19 cellular contexts compared by ENCODE assay signal in genomic region chr2:54962935-54963334, GRCh38.
DNase-seq lines count a peak whose midpoint lies in the region; ATAC-seq and TF ChIP-seq lines count a peak whose summit lies in the region.
"Had no signal": no experiment of that assay in that cellular context is flagged by ENCODE, and none has a peak within 500 bp of the region (broad histone marks: within the 10 kb centered on the region; RNA-seq: fewer than 3 reads in every experiment).

No MANE protein-coding gene starts in this region.

- no peak for TF ChIP-seq POLR2A in upper lobe of left lung (IDR thresholded peaks at IDR 0.05)

- H3K27me3 Mint-ChIP-seq in activated T-helper 1 cell treated with anti-CD3 and anti-CD28 coated beads, Interleukin-12 subunit alpha, Interleukin-12 subunit beta, Interleukin-2, Interleukin-4 antibody, amounts not matched to agents 30 ng/mL and 10 ng/mL and 1 ng/mL, durations not matched to agents 14 hours and 24 hours and 36 hours (ENCODE audit: insufficient read depth): no peaks in the 10 kb centered on the region

- peaks cover 27% of the 10 kb centered on the region for H3K4me1 Mint-ChIP-seq in activated T-helper 1 cell treated with anti-CD3 and anti-CD28 coated beads, Interleukin-12 subunit alpha, Interleukin-12 subunit beta, Interleukin-2, Interleukin-4 antibody, amounts not matched to agents 30 ng/mL and 10 ng/mL and 1 ng/mL, durations not matched to agents 14 hours and 24 hours and 36 hours (ENCODE audit: low read depth)

- H3K27ac ChIP-seq in RWPE2 (ENCODE audit: poor library complexity, severe bottlenecking) (peak overlapping the region; percentile 11), upper lobe of left lung (peak overlapping the region in 3 of 4 donors; percentile 25 to 67 (median 64))
- H3K27ac ChIP-seq: GM23248, SJCRH30 had no signal

- intact Hi-C loops in mucosa of descending colon (cut with DNase I, micrococcal nuclease): no loop called here
- intact Hi-C loops in activated T-helper 1 cell treated with anti-CD3 and anti-CD28 coated beads, Interleukin-12 subunit alpha, Interleukin-12 subunit beta, Interleukin-2, Interleukin-4 antibody, amounts not matched to agents 30 ng/mL and 10 ng/mL and 1 ng/mL, durations not matched to agents 14 hours and 24 hours and 36 hours (cut with micrococcal nuclease): no loop called here

- H3K9me3 ChIP-seq in RWPE2 (ENCODE audit: severe bottlenecking) (no peaks in the 10 kb centered on the region), mucosa of descending colon (no peaks in the 10 kb centered on the region), upper lobe of left lung (no peaks in the 10 kb centered on the region)
- H3K9me3 ChIP-seq: HAP-1, MG63, SJCRH30 had no signal

- ATAC-seq in RWPE2 (ENCODE audit: low read depth) (no peak), mucosa of descending colon (peak; percentile 72), upper lobe of left lung (ENCODE audit: low FRiP score in 2 of 2) (no peak), GM21367 (IDR thresholded peaks at IDR 0.05; ENCODE audit: unreplicated experiment) (no peak)

- H3K36me3 Mint-ChIP-seq in activated T-helper 1 cell treated with anti-CD3 and anti-CD28 coated beads, Interleukin-12 subunit alpha, Interleukin-12 subunit beta, Interleukin-2, Interleukin-4 antibody, amounts not matched to agents 30 ng/mL and 10 ng/mL and 1 ng/mL, durations not matched to agents 14 hours and 24 hours and 36 hours (ENCODE audit: low read depth): peaks cover 5% of the 10 kb centered on the region

- TF ChIP-seq EP300 in upper lobe of left lung (IDR thresholded peaks at IDR 0.05): no peak

- H3K27me3 ChIP-seq in RWPE2 (ENCODE audit: insufficient read depth, poor library complexity, severe bottlenecking): no peaks in the 10 kb centered on the region
- H3K27me3 ChIP-seq in upper lobe of left lung: no peaks in the 10 kb centered on the region
- H3K27me3 ChIP-seq: MG63, SJCRH30 had no signal

- no peaks in the 10 kb centered on the region for H3K36me3 ChIP-seq in RWPE2 (ENCODE audit: low read depth)
- H3K36me3 ChIP-seq in mucosa of descending colon (ENCODE audit: low read depth): no peaks in the 10 kb centered on the region
- H3K36me3 ChIP-seq in upper lobe of left lung: peaks cover 0 to 4% (median 1%) of the 10 kb centered on the region in 4 donors
- H3K36me3 ChIP-seq: HAP-1 had no signal

- no peaks in the 10 kb centered on the region for H3K9me3 Mint-ChIP-seq in activated T-helper 1 cell treated with anti-CD3 and anti-CD28 coated beads, Interleukin-12 subunit alpha, Interleukin-12 subunit beta, Interleukin-2, Interleukin-4 antibody, amounts not matched to agents 30 ng/mL and 10 ng/mL and 1 ng/mL, durations not matched to agents 14 hours and 24 hours and 36 hours

- peak; percentile 81 for DNase-seq in DMS 273 treated with DMSO at 0.1 percent for 48 hours (lab: John Stamatoyannopoulos, UW)
- no peak for DNase-seq in RWPE2 (ENCODE audit: low spot score)
- DNase-seq in mucosa of descending colon: no peak
- no peak for DNase-seq in upper lobe of left lung
- DNase-seq in foreskin fibroblast: no peak
- no peak for DNase-seq in activated T-helper 1 cell treated with anti-CD3 and anti-CD28 coated beads, Interleukin-12 subunit alpha, Interleukin-12 subunit beta, Interleukin-2, Interleukin-4 antibody, amounts not matched to agents 30 ng/mL and 10 ng/mL and 1 ng/mL, durations not matched to agents 14 hours and 24 hours and 36 hours (ENCODE audit: low spot score)
- DNase-seq: C1 segment of cervical spinal cord, GM23248, MG63, NCI-H1092, NCI-H1436 treated with DMSO at 0.1 percent for 48 hours, NCI-H2029, NCI-H2171, NCI-H446, NCI-H748 treated with DMSO at 0.1 percent for 48 hours, OCI-M1, SJCRH30 had no signal

- H3K4me1 ChIP-seq in RWPE2 (ENCODE audit: insufficient read depth, poor library complexity, severe bottlenecking) (peaks cover 14% of the 10 kb centered on the region), mucosa of descending colon (ENCODE audit: low read depth) (peaks cover 4% of the 10 kb centered on the region), upper lobe of left lung (peaks cover 6 to 27% (median 10%) of the 10 kb centered on the region in 4 donors)
- H3K4me1 ChIP-seq: HAP-1, SJCRH30 had no signal

- no peak overlapping the region for H3K4me3 ChIP-seq in RWPE2 (ENCODE audit: severe bottlenecking)
- no peak overlapping the region for H3K4me3 ChIP-seq in mucosa of descending colon
- H3K4me3 ChIP-seq in upper lobe of left lung: no peak overlapping the region
- H3K4me3 ChIP-seq in foreskin fibroblast (ENCODE audit: low read depth in 1 of 2, low read length in 2 of 2): no peak overlapping the region
- H3K4me3 ChIP-seq: GM23248, HAP-1, MG63, SJCRH30 had no signal

- WGBS in upper lobe of left lung, 2 donors: 63 to 65% methylated on average over 3 of the region's 3 CpGs

- no peak overlapping the region for H3K27ac Mint-ChIP-seq in activated T-helper 1 cell treated with anti-CD3 and anti-CD28 coated beads, Interleukin-12 subunit alpha, Interleukin-12 subunit beta, Interleukin-2, Interleukin-4 antibody, amounts not matched to agents 30 ng/mL and 10 ng/mL and 1 ng/mL, durations not matched to agents 14 hours and 24 hours and 36 hours

- no peak overlapping the region for H3K4me3 Mint-ChIP-seq in activated T-helper 1 cell treated with anti-CD3 and anti-CD28 coated beads, Interleukin-12 subunit alpha, Interleukin-12 subunit beta, Interleukin-2, Interleukin-4 antibody, amounts not matched to agents 30 ng/mL and 10 ng/mL and 1 ng/mL, durations not matched to agents 14 hours and 24 hours and 36 hours

- TF ChIP-seq CTCF in RWPE2 (IDR thresholded peaks at IDR 0.05; ENCODE audit: poor library complexity, severe bottlenecking): no peak
- TF ChIP-seq CTCF in mucosa of descending colon (IDR thresholded peaks at IDR 0.05): no peak
- no peak for TF ChIP-seq CTCF in upper lobe of left lung (IDR thresholded peaks at IDR 0.05)
- no peak for TF ChIP-seq CTCF in foreskin fibroblast (IDR thresholded peaks at IDR 0.05; ENCODE audit: low read depth, low read length)
